ENCODE assay signal across 8 cellular contexts in the genomic region with DNA sequence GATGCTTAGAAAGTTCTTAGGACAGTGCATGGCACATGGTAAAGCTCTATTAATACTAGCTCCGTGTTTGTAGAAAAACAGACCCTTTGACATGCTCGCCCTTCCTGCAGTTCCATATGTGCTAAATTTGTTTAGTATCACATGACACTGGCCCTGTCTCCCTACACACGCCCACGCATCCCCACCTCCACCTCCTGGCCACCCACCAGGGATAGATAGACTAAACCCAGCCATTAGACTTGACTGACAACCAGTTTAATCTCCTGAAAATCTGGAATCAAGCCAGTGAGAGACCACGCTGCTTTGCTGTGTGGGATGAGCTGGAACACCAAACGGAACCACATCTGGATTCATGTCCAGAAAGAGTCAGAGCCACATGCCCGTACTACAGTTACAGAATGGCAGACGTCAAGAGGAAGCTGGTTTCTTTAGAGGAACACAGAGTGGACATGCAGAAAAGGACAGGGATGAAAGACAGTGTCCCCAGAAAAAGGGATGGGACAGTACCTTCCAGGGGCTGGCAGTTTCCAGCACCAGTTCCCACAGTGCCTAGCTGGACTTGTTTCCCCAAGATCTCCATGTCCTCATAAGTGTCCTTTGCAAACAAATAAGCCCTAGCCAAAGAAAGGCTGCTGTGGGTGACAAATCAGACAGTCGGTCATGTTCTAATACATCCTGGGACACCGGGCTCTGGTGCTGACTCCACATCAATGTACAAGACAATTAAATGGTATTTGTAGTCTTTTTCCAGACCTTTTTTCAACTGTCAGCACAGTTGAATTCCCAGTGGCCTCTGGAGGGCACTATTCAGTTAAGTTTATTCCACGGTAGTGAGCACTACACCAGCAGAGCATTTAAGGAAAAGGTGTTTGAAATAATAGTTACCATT.
A peak's percentile ranks its signal among the peaks of the same experiment; 100 is the strongest.
DNase-seq lines count a peak whose midpoint lies in the region; ATAC-seq, FAIRE-seq and TF ChIP-seq lines count a peak whose summit lies in the region.

No MANE protein-coding gene starts in this region.

- DNase-seq in G401 (ENCODE audit: low spot score) (peak; percentile 71), NCI-H774 (lab: John Stamatoyannopoulos, UW) (peak; percentile 49), activated T-cell treated with anti-CD3 and anti-CD28 coated beads for 4 hours (peak; percentile 23), fibroblast of the conjunctiva (ENCODE audit: low read depth) (peak; percentile 53), occipital lobe (lab: John Stamatoyannopoulos, UW) (peak; percentile 17), GM12891 (ENCODE audit: insufficient read length, low spot score) (no peak)

- no peak for TF ChIP-seq POLR2A in GM12891 (IDR thresholded peaks at IDR 0.05; ENCODE audit: low read depth, low read length)

- ATAC-seq in HG03354 (IDR thresholded peaks at IDR 0.05; ENCODE audit: poor library complexity, severe bottlenecking, unreplicated experiment) (peak; percentile 66), HG02884 (IDR thresholded peaks at IDR 0.05; ENCODE audit: unreplicated experiment) (no peak)

- no peak for FAIRE-seq in GM12891 (lab: Jason Lieb, UNC)

- in situ Hi-C loops in G401 (cut with HindIII; ENCODE audit: low sequenced_read_pairs): no loop called here

TF ChIP-seq in GM12891, 5 proteins besides CTCF, POLR2A, EP300 and RAD21:
- no peak for TF ChIP-seq POLR2AphosphoS5 (IDR thresholded peaks at IDR 0.05; ENCODE audit: low read depth, low read length)
- no peak for TF ChIP-seq SPI1 (IDR thresholded peaks at IDR 0.05; ENCODE audit: low read depth, low read length)
- TF ChIP-seq POU2F2 (IDR thresholded peaks at IDR 0.05; ENCODE audit: low read depth, low read length): no peak
- TF ChIP-seq PAX5 (IDR thresholded peaks at IDR 0.05; ENCODE audit: insufficient read depth, low read length, severe bottlenecking): no peak
- TF ChIP-seq TAF1 (IDR thresholded peaks at IDR 0.05; ENCODE audit: low read depth, low read length): no peak
